Comparison of ENCODE assay signal across 1 cellular context in the genomic region with DNA sequence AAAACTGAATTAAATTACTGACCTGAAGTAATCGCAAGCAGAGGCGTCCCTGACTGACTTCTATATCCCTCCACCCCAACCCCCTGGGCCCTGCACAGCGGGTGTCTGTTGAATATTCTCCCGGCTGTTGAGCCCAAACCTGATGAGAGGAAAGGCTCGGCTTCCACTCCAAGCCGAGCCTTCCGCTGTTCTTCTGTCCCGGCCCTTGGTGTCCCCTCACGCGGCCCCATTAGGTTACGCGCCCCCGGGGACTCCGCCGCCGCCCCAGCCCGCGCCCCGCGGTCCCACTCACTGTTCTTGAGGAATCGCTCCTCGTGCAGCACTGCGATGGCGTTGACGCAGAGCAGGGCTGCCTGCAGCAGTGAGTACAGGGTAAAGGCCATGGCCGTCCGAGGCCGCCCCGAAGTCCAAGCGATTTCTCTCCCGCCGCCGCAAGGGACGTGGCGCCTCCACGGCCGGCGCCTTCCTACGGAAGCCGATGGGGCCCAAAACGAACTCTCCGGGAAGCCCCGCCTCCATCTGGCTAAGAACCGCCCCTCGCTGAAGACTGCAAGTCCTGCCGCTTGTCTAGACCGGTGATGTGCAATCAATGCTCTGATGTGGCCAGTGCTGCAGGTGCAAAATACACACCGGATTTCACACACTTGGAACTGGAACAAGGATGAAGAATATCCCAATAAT.
TF ChIP-seq lines count a peak whose summit lies in the region.

A gene with protein sequence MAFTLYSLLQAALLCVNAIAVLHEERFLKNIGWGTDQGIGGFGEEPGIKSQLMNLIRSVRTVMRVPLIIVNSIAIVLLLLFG (minus strand): TSS at position 470 of the 681 bp plus-strand sequence. CDS start 87 bp downstream, at position 383.

TF ChIP-seq in H1, 55 proteins besides CTCF, POLR2A, EP300 and RAD21 (continued from another document):
- TF ChIP-seq PHF8 (conservative IDR thresholded peaks at IDR 0.05; ENCODE audit: low read depth, low read length) (peak; percentile 93), CREB1 (IDR thresholded peaks at IDR 0.05) (peak; percentile 40; the same call in 1 of the 2 replicates), SIN3A (conservative IDR thresholded peaks at IDR 0.05 in 1 of 2, IDR thresholded peaks at IDR 0.05 in 1 of 2; ENCODE audit: low read depth in 1 of 2, low read length in 2 of 2) (peak in 1 of 2 experiments; percentile 77; a peak in 1 of 4 replicates), NANOG (IDR thresholded peaks at IDR 0.05; ENCODE audit: insufficient read depth, low read depth, low read length, poor library complexity, severe bottlenecking) (no peak), KDM4A (IDR thresholded peaks at IDR 0.05; ENCODE audit: low read depth, low read length, severe bottlenecking) (peak; percentile 83), KDM1A (IDR thresholded peaks at IDR 0.05; ENCODE audit: borderline replicate concordance, low read length) (no peak), EGR1 (IDR thresholded peaks at IDR 0.05; ENCODE audit: borderline replicate concordance, low read depth, low read length) (no peak), SP1 (IDR thresholded peaks at IDR 0.05; ENCODE audit: low read depth, low read length) (no peak), HDAC2 (IDR thresholded peaks at IDR 0.05; ENCODE audit: borderline replicate concordance in 1 of 2, low read depth in 2 of 2, low read length in 2 of 2) (no peak; a peak in 1 of 4 replicates), POLR2AphosphoS5 (IDR thresholded peaks at IDR 0.05; ENCODE audit: low read depth, low read length) (peak; percentile 52; the same call in 1 of the 2 replicates), TBP (IDR thresholded peaks at IDR 0.05; ENCODE audit: low read depth, low read length) (0 out of 2 replicates have a peak, but pooled peaks have one; percentile 33), SP4 (IDR thresholded peaks at IDR 0.05; ENCODE audit: low read length) (no peak), ASH2L (IDR thresholded peaks at IDR 0.05; ENCODE audit: low read length) (peak; percentile 86)
- TF ChIP-seq, protein P1, sequence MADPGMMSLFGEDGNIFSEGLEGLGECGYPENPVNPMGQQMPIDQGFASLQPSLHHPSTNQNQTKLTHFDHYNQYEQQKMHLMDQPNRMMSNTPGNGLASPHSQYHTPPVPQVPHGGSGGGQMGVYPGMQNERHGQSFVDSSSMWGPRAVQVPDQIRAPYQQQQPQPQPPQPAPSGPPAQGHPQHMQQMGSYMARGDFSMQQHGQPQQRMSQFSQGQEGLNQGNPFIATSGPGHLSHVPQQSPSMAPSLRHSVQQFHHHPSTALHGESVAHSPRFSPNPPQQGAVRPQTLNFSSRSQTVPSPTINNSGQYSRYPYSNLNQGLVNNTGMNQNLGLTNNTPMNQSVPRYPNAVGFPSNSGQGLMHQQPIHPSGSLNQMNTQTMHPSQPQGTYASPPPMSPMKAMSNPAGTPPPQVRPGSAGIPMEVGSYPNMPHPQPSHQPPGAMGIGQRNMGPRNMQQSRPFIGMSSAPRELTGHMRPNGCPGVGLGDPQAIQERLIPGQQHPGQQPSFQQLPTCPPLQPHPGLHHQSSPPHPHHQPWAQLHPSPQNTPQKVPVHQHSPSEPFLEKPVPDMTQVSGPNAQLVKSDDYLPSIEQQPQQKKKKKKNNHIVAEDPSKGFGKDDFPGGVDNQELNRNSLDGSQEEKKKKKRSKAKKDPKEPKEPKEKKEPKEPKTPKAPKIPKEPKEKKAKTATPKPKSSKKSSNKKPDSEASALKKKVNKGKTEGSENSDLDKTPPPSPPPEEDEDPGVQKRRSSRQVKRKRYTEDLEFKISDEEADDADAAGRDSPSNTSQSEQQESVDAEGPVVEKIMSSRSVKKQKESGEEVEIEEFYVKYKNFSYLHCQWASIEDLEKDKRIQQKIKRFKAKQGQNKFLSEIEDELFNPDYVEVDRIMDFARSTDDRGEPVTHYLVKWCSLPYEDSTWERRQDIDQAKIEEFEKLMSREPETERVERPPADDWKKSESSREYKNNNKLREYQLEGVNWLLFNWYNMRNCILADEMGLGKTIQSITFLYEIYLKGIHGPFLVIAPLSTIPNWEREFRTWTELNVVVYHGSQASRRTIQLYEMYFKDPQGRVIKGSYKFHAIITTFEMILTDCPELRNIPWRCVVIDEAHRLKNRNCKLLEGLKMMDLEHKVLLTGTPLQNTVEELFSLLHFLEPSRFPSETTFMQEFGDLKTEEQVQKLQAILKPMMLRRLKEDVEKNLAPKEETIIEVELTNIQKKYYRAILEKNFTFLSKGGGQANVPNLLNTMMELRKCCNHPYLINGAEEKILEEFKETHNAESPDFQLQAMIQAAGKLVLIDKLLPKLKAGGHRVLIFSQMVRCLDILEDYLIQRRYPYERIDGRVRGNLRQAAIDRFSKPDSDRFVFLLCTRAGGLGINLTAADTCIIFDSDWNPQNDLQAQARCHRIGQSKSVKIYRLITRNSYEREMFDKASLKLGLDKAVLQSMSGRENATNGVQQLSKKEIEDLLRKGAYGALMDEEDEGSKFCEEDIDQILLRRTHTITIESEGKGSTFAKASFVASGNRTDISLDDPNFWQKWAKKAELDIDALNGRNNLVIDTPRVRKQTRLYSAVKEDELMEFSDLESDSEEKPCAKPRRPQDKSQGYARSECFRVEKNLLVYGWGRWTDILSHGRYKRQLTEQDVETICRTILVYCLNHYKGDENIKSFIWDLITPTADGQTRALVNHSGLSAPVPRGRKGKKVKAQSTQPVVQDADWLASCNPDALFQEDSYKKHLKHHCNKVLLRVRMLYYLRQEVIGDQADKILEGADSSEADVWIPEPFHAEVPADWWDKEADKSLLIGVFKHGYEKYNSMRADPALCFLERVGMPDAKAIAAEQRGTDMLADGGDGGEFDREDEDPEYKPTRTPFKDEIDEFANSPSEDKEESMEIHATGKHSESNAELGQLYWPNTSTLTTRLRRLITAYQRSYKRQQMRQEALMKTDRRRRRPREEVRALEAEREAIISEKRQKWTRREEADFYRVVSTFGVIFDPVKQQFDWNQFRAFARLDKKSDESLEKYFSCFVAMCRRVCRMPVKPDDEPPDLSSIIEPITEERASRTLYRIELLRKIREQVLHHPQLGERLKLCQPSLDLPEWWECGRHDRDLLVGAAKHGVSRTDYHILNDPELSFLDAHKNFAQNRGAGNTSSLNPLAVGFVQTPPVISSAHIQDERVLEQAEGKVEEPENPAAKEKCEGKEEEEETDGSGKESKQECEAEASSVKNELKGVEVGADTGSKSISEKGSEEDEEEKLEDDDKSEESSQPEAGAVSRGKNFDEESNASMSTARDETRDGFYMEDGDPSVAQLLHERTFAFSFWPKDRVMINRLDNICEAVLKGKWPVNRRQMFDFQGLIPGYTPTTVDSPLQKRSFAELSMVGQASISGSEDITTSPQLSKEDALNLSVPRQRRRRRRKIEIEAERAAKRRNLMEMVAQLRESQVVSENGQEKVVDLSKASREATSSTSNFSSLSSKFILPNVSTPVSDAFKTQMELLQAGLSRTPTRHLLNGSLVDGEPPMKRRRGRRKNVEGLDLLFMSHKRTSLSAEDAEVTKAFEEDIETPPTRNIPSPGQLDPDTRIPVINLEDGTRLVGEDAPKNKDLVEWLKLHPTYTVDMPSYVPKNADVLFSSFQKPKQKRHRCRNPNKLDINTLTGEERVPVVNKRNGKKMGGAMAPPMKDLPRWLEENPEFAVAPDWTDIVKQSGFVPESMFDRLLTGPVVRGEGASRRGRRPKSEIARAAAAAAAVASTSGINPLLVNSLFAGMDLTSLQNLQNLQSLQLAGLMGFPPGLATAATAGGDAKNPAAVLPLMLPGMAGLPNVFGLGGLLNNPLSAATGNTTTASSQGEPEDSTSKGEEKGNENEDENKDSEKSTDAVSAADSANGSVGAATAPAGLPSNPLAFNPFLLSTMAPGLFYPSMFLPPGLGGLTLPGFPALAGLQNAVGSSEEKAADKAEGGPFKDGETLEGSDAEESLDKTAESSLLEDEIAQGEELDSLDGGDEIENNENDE (IDR thresholded peaks at IDR 0.05; ENCODE audit: insufficient replicate concordance, low read length): no peak
- TF ChIP-seq, protein P2, sequence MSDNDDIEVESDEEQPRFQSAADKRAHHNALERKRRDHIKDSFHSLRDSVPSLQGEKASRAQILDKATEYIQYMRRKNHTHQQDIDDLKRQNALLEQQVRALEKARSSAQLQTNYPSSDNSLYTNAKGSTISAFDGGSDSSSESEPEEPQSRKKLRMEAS (IDR thresholded peaks at IDR 0.05): peak; percentile 55
